In genomic region chr1:7362947-7363346, GRCh38 we compare ENCODE assay signal across 15 cellular contexts.
A peak's percentile ranks its signal among the peaks of the same experiment; 100 is the strongest.
DNase-seq lines count a peak whose midpoint lies in the region; ATAC-seq, FAIRE-seq and TF ChIP-seq lines count a peak whose summit lies in the region.
"Had no signal": no experiment of that assay in that cellular context is flagged by ENCODE, and none has a peak within 500 bp of the region (broad histone marks: within the 10 kb centered on the region; RNA-seq: fewer than 3 reads in every experiment).

No MANE protein-coding gene starts in this region.

- intact Hi-C loops in Right ventricle myocardium superior (cut with DNase I) (no loop called here), left cardiac atrium (cut with DNase I) (loop anchor here in 1 of 2 donors (5.0 kb wide), 1 partner anchor 71 kb away; no protein-coding TSS in a partner anchor), right cardiac atrium (cut with DNase I) (no loop called here)

- H2AFZ ChIP-seq in H1 (ENCODE audit: low read length) = no peak overlapping the region

- H3K4me2 ChIP-seq in H1 (ENCODE audit: insufficient read depth in 1 of 2, low read depth in 2 of 2, low read length in 2 of 2) = no peak overlapping the region

- H3K9me3 ChIP-seq in H1 (ENCODE audit: insufficient read depth in 2 of 2, low read depth in 1 of 2, low read length in 1 of 2) (no peaks in the 10 kb centered on the region), right cardiac atrium (ENCODE audit: control insufficient read depth, low read length) (no peaks in the 10 kb centered on the region)

- TF ChIP-seq CTCF in H1 (IDR thresholded peaks at IDR 0.05; ENCODE audit: control extremely low read depth in 1 of 3, insufficient read depth in 1 of 3, low read depth in 1 of 3, low read length in 3 of 3) = no peak

- no peak overlapping the region for H2AK5ac ChIP-seq in H1 (ENCODE audit: low read depth, low read length)

- H3K18ac ChIP-seq in H1 (ENCODE audit: extremely low read depth, low read length) = no peak overlapping the region

- H2BK20ac ChIP-seq in H1 (ENCODE audit: low read length) = no peak overlapping the region

- H2BK120ac ChIP-seq in H1 (replicated peaks; ENCODE audit: low read depth, low read length) = no peak overlapping the region

- peak; percentile 42 for ATAC-seq in Right ventricle myocardium superior (ENCODE audit: poor library complexity)
- no peak for ATAC-seq in left cardiac atrium
- ATAC-seq in right cardiac atrium = no peak
- ATAC-seq in SK-N-SH treated with all-trans-retinoic acid at 6 μM for 48 hours = no peak

- H3K27ac ChIP-seq in H1 (ENCODE audit: low read depth, low read length) = no peak overlapping the region
- H3K27ac ChIP-seq in right cardiac atrium (ENCODE audit: low read length) = peak overlapping the region; percentile 54
- H3K27ac ChIP-seq: 22Rv1; BLaER1 treated with 17β-estradiol and CSF1 and Interleukin-3, amounts not matched to agents 10 nM and 100 nM; HL-60 had no signal

- WGBS in H1 (ENCODE audit: extremely low coverage in 1 of 2, insufficient coverage in 1 of 2, insufficient read length in 1 of 2, insufficient replicate concordance in 2 of 2, low coverage in 1 of 2, low lambda C conversion rate in 2 of 2, missing lambda C conversion rate in 1 of 2), 2 experiments = 96% methylated on average over 4 of the region's 4 CpGs; no CpG with 5 or more reads in 1 of the 2 experiments
- WGBS in right cardiac atrium = 70% methylated on average over 4 of the region's 4 CpGs

- H3K4me3 ChIP-seq in H1 (ENCODE audit: extremely low read depth in 1 of 4, insufficient read depth in 2 of 4, low read depth in 3 of 4, low read length in 4 of 4) (no peak overlapping the region), right cardiac atrium (ENCODE audit: low read length) (no peak overlapping the region)
- H3K4me3 ChIP-seq: BLaER1 treated with 17β-estradiol and CSF1 and Interleukin-3, amounts not matched to agents 10 nM and 100 nM had no signal

- no peaks in the 10 kb centered on the region for H3K4me1 ChIP-seq in H1 (replicated peaks in 1 of 4; ENCODE audit: control insufficient read depth in 3 of 4, insufficient read depth in 4 of 4, low read length in 3 of 4)
- peaks cover 2% of the 10 kb centered on the region for H3K4me1 ChIP-seq in right cardiac atrium (ENCODE audit: control insufficient read depth, insufficient read depth, low read length)

- no peaks in the 10 kb centered on the region for H3K27me3 ChIP-seq in H1 (replicated peaks in 1 of 4; ENCODE audit: control insufficient read depth in 3 of 4, extremely low read depth in 1 of 4, insufficient read depth in 3 of 4, low read length in 3 of 4)
- no peaks in the 10 kb centered on the region for H3K27me3 ChIP-seq in right cardiac atrium (ENCODE audit: control insufficient read depth, insufficient read depth)
- H3K27me3 ChIP-seq: BLaER1 treated with 17β-estradiol and CSF1 and Interleukin-3, amounts not matched to agents 10 nM and 100 nM had no signal

- H2BK15ac ChIP-seq in H1 (ENCODE audit: low read length) = no peak overlapping the region

- H3K79me2 ChIP-seq in H1 (ENCODE audit: control insufficient read depth in 1 of 2, insufficient read depth in 2 of 2, low read length in 2 of 2) = no peaks in the 10 kb centered on the region

- DNase-seq in Right ventricle myocardium superior (no peak), left cardiac atrium (no peak), H1 (ENCODE audit: low read depth in 1 of 2, low spot score in 2 of 2) (no peak), right cardiac atrium (no peak), nucleus accumbens (lab: John Stamatoyannopoulos, UW) (no peak)
- DNase-seq in activated CD4-positive, alpha-beta T cell treated with anti-CD3 and anti-CD28 coated beads, Interleukin-2, amount 50 U/mL, for 1 hour = no peak
- DNase-seq: CD4-positive, CD25-positive, alpha-beta regulatory T cell; DMS53; GF-D8; HCEC 1CT had no signal

- no peak for TF ChIP-seq EP300 in H1 (IDR thresholded peaks at IDR 0.05; ENCODE audit: borderline replicate concordance in 1 of 2, low read depth in 2 of 2, low read length in 2 of 2)

- H3K56ac ChIP-seq in H1 (replicated peaks; ENCODE audit: insufficient read length, low read depth, low read length) = peak overlapping the region; percentile 26

- no peak overlapping the region for H4K5ac ChIP-seq in H1 (ENCODE audit: insufficient read length, low read depth, low read length)

- no peak overlapping the region for H3K23ac ChIP-seq in H1 (ENCODE audit: insufficient read length)

- no peaks in the 10 kb centered on the region for H4K20me1 ChIP-seq in H1 (replicated peaks in 1 of 2; ENCODE audit: control insufficient read depth in 1 of 2, insufficient read depth in 2 of 2, low read length in 2 of 2)
- H4K20me1 ChIP-seq: BLaER1 treated with 17β-estradiol and CSF1 and Interleukin-3, amounts not matched to agents 10 nM and 100 nM had no signal

- POLR2A ChIA-PET in H1 (lab: Charles Lee; ENCODE audit: partially characterized antibody) = no interaction called here

- no peak for TF ChIP-seq RAD21 in H1 (IDR thresholded peaks at IDR 0.05 in 1 of 2, conservative IDR thresholded peaks at IDR 0.05 in 1 of 2; ENCODE audit: low read depth in 2 of 2, low read length in 2 of 2)

- H4K8ac ChIP-seq in H1 (ENCODE audit: extremely low read depth, insufficient read depth, low read length) = no peak overlapping the region

- no peak overlapping the region for H3K4ac ChIP-seq in H1 (replicated peaks; ENCODE audit: insufficient read length, low read depth, low read length)

- H3K36me3 ChIP-seq in H1 (ENCODE audit: control insufficient read depth in 2 of 4, insufficient read depth in 4 of 4, low read length in 3 of 4) = no peaks in the 10 kb centered on the region
- H3K36me3 ChIP-seq: BLaER1 treated with 17β-estradiol and CSF1 and Interleukin-3, amounts not matched to agents 10 nM and 100 nM had no signal

- no peak overlapping the region for H3K9ac ChIP-seq in H1 (replicated peaks in 1 of 4; ENCODE audit: extremely low read depth in 1 of 4, low read depth in 3 of 4, low read length in 3 of 4)
- H3K9ac ChIP-seq: BLaER1 treated with 17β-estradiol and CSF1 and Interleukin-3, amounts not matched to agents 10 nM and 100 nM had no signal

- no peak overlapping the region for H3K14ac ChIP-seq in H1 (ENCODE audit: insufficient read length)

- no peak for FAIRE-seq in H1 (lab: Jason Lieb, UNC)
- FAIRE-seq: GM19239 had no signal

- H4K91ac ChIP-seq in H1 (replicated peaks; ENCODE audit: insufficient read length, low read length) = no peak overlapping the region

- H3K79me1 ChIP-seq in H1 (ENCODE audit: low read depth, low read length) = no peaks in the 10 kb centered on the region

- no peak for TF ChIP-seq POLR2A in H1 (IDR thresholded peaks at IDR 0.05; ENCODE audit: control extremely low read depth in 1 of 2, low read depth in 2 of 2, low read length in 2 of 2)

- H2BK5ac ChIP-seq in H1 (ENCODE audit: low read depth, low read length) = no peak overlapping the region

- H3K23me2 ChIP-seq in H1 (ENCODE audit: low read depth, low read length) = peaks cover 6% of the 10 kb centered on the region; the same call in 1 of the 2 replicates

- H2BK12ac ChIP-seq in H1 (ENCODE audit: low read depth, low read length) = no peak overlapping the region

- CTCF ChIA-PET in H1 (lab: Charles Lee; ENCODE audit: partially characterized antibody) = interaction anchor here (0.9 to 1.2 kb wide), 2 partner anchors 12 to 285 kb away, joined by 3 read pairs; no protein-coding TSS in a partner anchor

TF ChIP-seq in H1, 55 proteins besides CTCF, POLR2A, EP300 and RAD21 (continues in another document):
- no peak for TF ChIP-seq ZNF274 (IDR thresholded peaks at IDR 0.05; ENCODE audit: borderline replicate concordance, extremely low read depth, low read length)
- no peak for TF ChIP-seq CEBPB (IDR thresholded peaks at IDR 0.05; ENCODE audit: low read depth, low read length)
- TF ChIP-seq TCF12 (IDR thresholded peaks at IDR 0.05; ENCODE audit: low read depth, low read length) = no peak
- no peak for TF ChIP-seq RXRA (IDR thresholded peaks at IDR 0.05; ENCODE audit: insufficient read depth, low read depth, low read length)
- TF ChIP-seq TBP (IDR thresholded peaks at IDR 0.05; ENCODE audit: low read depth, low read length) = no peak
- TF ChIP-seq SP2 (IDR thresholded peaks at IDR 0.05; ENCODE audit: low read length) = no peak
- no peak for TF ChIP-seq SIN3A (conservative IDR thresholded peaks at IDR 0.05 in 1 of 2, IDR thresholded peaks at IDR 0.05 in 1 of 2; ENCODE audit: low read depth in 1 of 2, low read length in 2 of 2)
- TF ChIP-seq SUZ12 (IDR thresholded peaks at IDR 0.05; ENCODE audit: low read length) = no peak
- TF ChIP-seq GTF2F1 (IDR thresholded peaks at IDR 0.05; ENCODE audit: borderline replicate concordance, low read depth, low read length) = no peak
- no peak for TF ChIP-seq CTBP2 (IDR thresholded peaks at IDR 0.05; ENCODE audit: borderline replicate concordance, insufficient read depth, insufficient read length, low read length)
- no peak for TF ChIP-seq POLR2AphosphoS5 (IDR thresholded peaks at IDR 0.05; ENCODE audit: low read depth, low read length)
- TF ChIP-seq KDM4A (IDR thresholded peaks at IDR 0.05; ENCODE audit: low read depth, low read length, severe bottlenecking) = no peak
- TF ChIP-seq NRF1 (IDR thresholded peaks at IDR 0.05; ENCODE audit: low read depth, low read length) = no peak

TF ChIP-seq in SK-N-SH treated with all-trans-retinoic acid at 6 μM for 48 hours, 23 proteins besides CTCF, POLR2A, EP300 and RAD21 (continues in another document):
- TF ChIP-seq PATZ1 (CRISPR knock-in tag; IDR thresholded peaks at IDR 0.05; ENCODE audit: borderline replicate concordance) (no peak), ZNF8 (CRISPR knock-in tag; IDR thresholded peaks at IDR 0.05) (no peak), TOX (CRISPR knock-in tag; IDR thresholded peaks at IDR 0.05; ENCODE audit: borderline replicate concordance) (no peak), GLIS3 (CRISPR knock-in tag; IDR thresholded peaks at IDR 0.05) (no peak)
